In the genomic region with DNA sequence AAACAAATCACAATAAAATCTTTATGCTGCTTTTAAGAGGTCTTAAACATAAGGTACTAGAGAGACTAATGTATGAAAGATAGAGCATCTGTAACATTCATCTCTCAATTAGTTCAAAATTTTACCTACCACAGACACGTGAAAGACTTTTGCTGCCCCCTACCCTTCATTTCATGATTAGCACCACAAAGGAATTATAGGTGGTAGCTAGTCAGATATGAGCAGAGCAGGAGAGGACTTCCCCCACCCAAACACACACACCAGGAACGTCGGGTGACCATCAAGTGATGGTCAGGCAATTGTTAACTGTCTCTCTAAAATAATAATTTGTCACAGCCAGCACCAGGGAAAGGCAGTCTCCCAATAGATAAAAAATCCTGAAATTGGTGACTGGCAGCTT, we compare ENCODE assay signal across 12 cellular contexts.
DNase-seq lines count a peak whose midpoint lies in the region; ATAC-seq, FAIRE-seq and TF ChIP-seq lines count a peak whose summit lies in the region.
"Had no signal": no experiment of that assay in that cellular context is flagged by ENCODE, and none has a peak within 500 bp of the region (broad histone marks: within the 10 kb centered on the region; RNA-seq: fewer than 3 reads in every experiment).

No MANE protein-coding gene starts in this region.

- peaks cover 8% of the 10 kb centered on the region for H3K9me3 Mint-ChIP-seq in Caco-2 (ENCODE audit: unreplicated experiment)

- H3K36me3 Mint-ChIP-seq in Caco-2 (ENCODE audit: insufficient read depth, unreplicated experiment): no peaks in the 10 kb centered on the region
- H3K36me3 Mint-ChIP-seq: IgD-negative memory B cell had no signal

- CTCF ChIA-PET in Caco-2 (lab: Charles Lee) (interaction anchor here (0.8 to 1.2 kb wide), 3 partner anchors 42 to 811 kb away, joined by 4 to 8 read pairs (median 5); no protein-coding TSS in a partner anchor), OCI-LY7 (lab: Charles Lee; ENCODE audit: unreplicated experiment) (no interaction called here)

- H3K9me2 ChIP-seq in OCI-LY7 (ENCODE audit: insufficient read depth, low read length): no peaks in the 10 kb centered on the region

- H3K4me3 ChIP-seq in Caco-2 (ENCODE audit: low read depth, low read length) (no peak overlapping the region), OCI-LY7 (ENCODE audit: low read depth, low read length, poor library complexity, severe bottlenecking) (no peak overlapping the region)

- no peak overlapping the region for H2AFZ ChIP-seq in OCI-LY7 (ENCODE audit: low read length)

- H3K9me3 ChIP-seq in Caco-2: no peaks in the 10 kb centered on the region
- no peaks in the 10 kb centered on the region for H3K9me3 ChIP-seq in OCI-LY7 (ENCODE audit: low read length)

- intact Hi-C loops in Caco-2 (cut with micrococcal nuclease; ENCODE audit: unreplicated experiment) (loop anchor here (1.0 to 2.0 kb wide), 4 partner anchors 232 to 701 kb away; no protein-coding TSS in a partner anchor), OCI-LY7 (cut with micrococcal nuclease; ENCODE audit: unreplicated experiment) (no loop called here)

- H3K4me2 ChIP-seq in OCI-LY7 (ENCODE audit: low read length): no peak overlapping the region

- peaks cover 6% of the 10 kb centered on the region for H3K4me1 Mint-ChIP-seq in Caco-2 (ENCODE audit: low read depth, unreplicated experiment)
- H3K4me1 Mint-ChIP-seq: IgD-negative memory B cell had no signal

- no peaks in the 10 kb centered on the region for H3K27me3 ChIP-seq in Caco-2 (replicated peaks; ENCODE audit: control insufficient read depth, insufficient read depth, low read length)

- BruUV-seq in Caco-2 (replicated peaks; lab: Mats Ljungman, UMichigan): no TSS peak
- BruUV-seq in OCI-LY7 (replicated peaks; lab: Mats Ljungman, UMichigan): no TSS peak

- no peaks in the 10 kb centered on the region for H4K20me1 ChIP-seq in OCI-LY7 (ENCODE audit: insufficient read depth, low read length)

- TF ChIP-seq CTCF in Caco-2 (IDR thresholded peaks at IDR 0.05; ENCODE audit: insufficient read depth in 1 of 2, low read depth in 1 of 2, low read length in 1 of 2, severe bottlenecking in 1 of 2, unreplicated experiment in 1 of 2) (peak; percentile 32 to 36), OCI-LY7 (conservative IDR thresholded peaks at IDR 0.05; ENCODE audit: low read length) (peak; percentile 47)

- no peak overlapping the region for H3K27ac Mint-ChIP-seq in Caco-2 (ENCODE audit: unreplicated experiment)
- H3K27ac Mint-ChIP-seq: IgD-negative memory B cell had no signal

- POLR2A ChIA-PET in Caco-2 (lab: Charles Lee): no interaction called here
- POLR2A ChIA-PET in OCI-LY7 (lab: Charles Lee): no interaction called here

- no peak for ATAC-seq in HG03175 (IDR thresholded peaks at IDR 0.05; ENCODE audit: unreplicated experiment)
- ATAC-seq in GM21576 (IDR thresholded peaks at IDR 0.05; ENCODE audit: unreplicated experiment): no peak

- H3K79me2 ChIP-seq in OCI-LY7 (ENCODE audit: insufficient read depth, low read depth, low read length): no peaks in the 10 kb centered on the region

- no peak overlapping the region for H3K27ac ChIP-seq in OCI-LY7 (ENCODE audit: low read depth, low read length, poor library complexity, severe bottlenecking)

- no peaks in the 10 kb centered on the region for H3K4me1 ChIP-seq in Caco-2
- H3K4me1 ChIP-seq in OCI-LY7 (ENCODE audit: insufficient read depth, low read length, poor library complexity, severe bottlenecking): no peaks in the 10 kb centered on the region

- no peak overlapping the region for H3K4me3 Mint-ChIP-seq in Caco-2 (ENCODE audit: unreplicated experiment)
- H3K4me3 Mint-ChIP-seq: IgD-negative memory B cell had no signal

- no peak for FAIRE-seq in RCC 7860 (lab: Jason Lieb, UNC)
- FAIRE-seq: colon had no signal

- DNase-seq in Caco-2: peak in 1 of 2 experiments; percentile 53
- DNase-seq in HT-29 (ENCODE audit: low spot score): peak; percentile 75
- no peak for DNase-seq in OCI-LY7 (ENCODE audit: low spot score)
- peak; percentile 16 for DNase-seq in iPS-NIHi7 (ENCODE audit: extremely low spot score)
- no peak for DNase-seq in islet precursor cell
- no peak for DNase-seq in RCC 7860 (ENCODE audit: low spot score)
- DNase-seq: activated CD4-positive, alpha-beta T cell treated with anti-CD3 and anti-CD28 coated beads, Interleukin-2, amount 50 U/mL, for 4 hours; stimulated activated CD4-positive, alpha-beta T cell treated with anti-CD3 and anti-CD28 coated beads, Interleukin-1b, Interleukin-23, amount 100 ng/mL, for 48 hours had no signal

- peaks cover 3% of the 10 kb centered on the region for H3K27me3 Mint-ChIP-seq in Caco-2 (ENCODE audit: insufficient read depth, unreplicated experiment)
- H3K27me3 Mint-ChIP-seq: IgD-negative memory B cell had no signal

- H3K36me3 ChIP-seq in Caco-2 (ENCODE audit: control insufficient read depth, insufficient read depth, low read length) (no peaks in the 10 kb centered on the region), OCI-LY7 (ENCODE audit: insufficient read depth, low read length) (no peaks in the 10 kb centered on the region)

Comparison
In these comparisons a context has a peak if more than half of its experiments do, and no peak if none do; other contexts are left out.
1. DNase-seq: peak in HT-29 (single experiment) and iPS-NIHi7 (single experiment); none in OCI-LY7 (single experiment), islet precursor cell (single experiment) and RCC 7860 (single experiment).